ENCODE assay signal across 12 cellular contexts in genomic region chr19:15320118-15320517, GRCh38. TPM values are rescaled to one million over a fixed set of nuclear protein-coding genes. Genes with fewer than 3 reads are reported as not detected.
DNase-seq lines count a peak whose midpoint lies in the region; ATAC-seq, FAIRE-seq and TF ChIP-seq lines count a peak whose summit lies in the region.
"Had no signal": no experiment of that assay in that cellular context is flagged by ENCODE, and none has a peak within 500 bp of the region (broad histone marks: within the 10 kb centered on the region; RNA-seq: fewer than 3 reads in every experiment).

No MANE protein-coding gene starts in this region.

- H2AFZ ChIP-seq in astrocyte (ENCODE audit: low read depth, low read length), result no peak overlapping the region

- H3K4me1 Mint-ChIP-seq in activated naive CD8-positive, alpha-beta T cell (ENCODE audit: low read depth), result peaks cover 86% of the 10 kb centered on the region
- H3K4me1 Mint-ChIP-seq in activated naive CD8-positive, alpha-beta T cell treated with anti-CD3 and anti-CD28 coated beads for 36 hours, result peaks cover 86% of the 10 kb centered on the region
- H3K4me1 Mint-ChIP-seq in astrocyte (ENCODE audit: low read depth, unreplicated experiment), result peaks cover 64% of the 10 kb centered on the region

- H4K20me1 ChIP-seq in astrocyte (ENCODE audit: insufficient read depth, low read length), result peaks cover 95% of the 10 kb centered on the region

- no peak for DNase-seq in activated naive CD8-positive, alpha-beta T cell treated with anti-CD3 and anti-CD28 coated beads for 36 hours
- DNase-seq in astrocyte (ENCODE audit: low read depth) (peak; percentile 59), left lung (no peak), upper lobe of right lung (no peak), ovary (no peak), COLO668 (lab: John Stamatoyannopoulos, UW; ENCODE audit: unreplicated experiment) (no peak)
- DNase-seq: AML-193, cortex of kidney, NCI-H524 had no signal

- peaks cover 51% of the 10 kb centered on the region for H3K4me1 ChIP-seq in astrocyte (ENCODE audit: insufficient read depth, low read length)
- H3K4me1 ChIP-seq in left lung, result peaks cover 64 to 100% of the 10 kb centered on the region in 2 donors
- H3K4me1 ChIP-seq in upper lobe of right lung, result peaks cover 91% of the 10 kb centered on the region
- H3K4me1 ChIP-seq in ovary (ENCODE audit: insufficient read depth), result peaks cover 47% of the 10 kb centered on the region

- intact Hi-C loops in left lung (cut with DNase I), result no loop called here
- intact Hi-C loops in upper lobe of right lung (cut with DNase I), result loop anchor here (10.0 kb wide), 1 partner anchor 45 kb away; no protein-coding TSS in a partner anchor
- intact Hi-C loops in ovary (cut with DNase I), result loop anchor here in 1 of 4 donors (10.0 kb wide), 1 partner anchor 55 kb away; no protein-coding TSS in a partner anchor

- TF ChIP-seq CTCF in astrocyte (IDR thresholded peaks at IDR 0.05; ENCODE audit: insufficient read depth, low read depth, low read length) (no peak), left lung (IDR thresholded peaks at IDR 0.05) (no peak), upper lobe of right lung (IDR thresholded peaks at IDR 0.05) (no peak), ovary (IDR thresholded peaks at IDR 0.05) (no peak)

- ATAC-seq in left lung (peak; percentile 31), upper lobe of right lung (no peak), HG03565 (IDR thresholded peaks at IDR 0.05; ENCODE audit: unreplicated experiment) (no peak)

- H3K27ac ChIP-seq in astrocyte (ENCODE audit: low read depth, low read length), result peak overlapping the region; percentile 30
- peak overlapping the region in 1 of 2 donors; percentile 33 for H3K27ac ChIP-seq in left lung
- peak overlapping the region; percentile 36 for H3K27ac ChIP-seq in upper lobe of right lung
- no peak overlapping the region for H3K27ac ChIP-seq in ovary
- H3K27ac ChIP-seq: prostate gland had no signal

- TF ChIP-seq POLR2A in ovary (IDR thresholded peaks at IDR 0.05), result no peak

- peaks cover 98% of the 10 kb centered on the region for H3K79me2 ChIP-seq in astrocyte (ENCODE audit: insufficient read depth, low read length)

- H3K36me3 Mint-ChIP-seq in activated naive CD8-positive, alpha-beta T cell, result peaks cover 5% of the 10 kb centered on the region
- H3K36me3 Mint-ChIP-seq in activated naive CD8-positive, alpha-beta T cell treated with anti-CD3 and anti-CD28 coated beads for 36 hours, result peaks cover 24% of the 10 kb centered on the region
- no peaks in the 10 kb centered on the region for H3K36me3 Mint-ChIP-seq in astrocyte (ENCODE audit: low read depth, unreplicated experiment)

- H3K27me3 ChIP-seq in astrocyte (ENCODE audit: insufficient read depth, low read length) (no peaks in the 10 kb centered on the region), left lung (no peaks in the 10 kb centered on the region), upper lobe of right lung (no peaks in the 10 kb centered on the region), ovary (no peaks in the 10 kb centered on the region)

- H3K27me3 Mint-ChIP-seq in activated naive CD8-positive, alpha-beta T cell, result no peaks in the 10 kb centered on the region
- no peaks in the 10 kb centered on the region for H3K27me3 Mint-ChIP-seq in activated naive CD8-positive, alpha-beta T cell treated with anti-CD3 and anti-CD28 coated beads for 36 hours
- H3K27me3 Mint-ChIP-seq in astrocyte (ENCODE audit: low read depth, unreplicated experiment), result no peaks in the 10 kb centered on the region

- 7 to 9% (median 9%) methylated on average over 4 of the region's 4 CpGs for WGBS in ovary, 3 donors

- peak; percentile 13 for FAIRE-seq in astrocyte (lab: Jason Lieb, UNC)

- H3K4me2 ChIP-seq in astrocyte (ENCODE audit: low read length), result peak overlapping the region; percentile 30

- no peak overlapping the region for H3K4me3 ChIP-seq in astrocyte (ENCODE audit: insufficient read depth, low read depth, low read length)
- no peak overlapping the region for H3K4me3 ChIP-seq in left lung
- no peak overlapping the region for H3K4me3 ChIP-seq in upper lobe of right lung
- H3K4me3 ChIP-seq in ovary, result no peak overlapping the region
- H3K4me3 ChIP-seq: prostate gland had no signal

- H3K9me3 ChIP-seq in astrocyte (ENCODE audit: insufficient read depth, low read depth, low read length) (no peaks in the 10 kb centered on the region), left lung (no peaks in the 10 kb centered on the region), upper lobe of right lung (no peaks in the 10 kb centered on the region), ovary (no peaks in the 10 kb centered on the region)
- H3K9me3 ChIP-seq: prostate gland had no signal

- peak overlapping the region; percentile 40 for H3K4me3 Mint-ChIP-seq in activated naive CD8-positive, alpha-beta T cell
- no peak overlapping the region for H3K4me3 Mint-ChIP-seq in activated naive CD8-positive, alpha-beta T cell treated with anti-CD3 and anti-CD28 coated beads for 36 hours
- H3K4me3 Mint-ChIP-seq in astrocyte (ENCODE audit: unreplicated experiment), result no peak overlapping the region

- H3K27ac Mint-ChIP-seq in activated naive CD8-positive, alpha-beta T cell, result peak overlapping the region; percentile 75
- H3K27ac Mint-ChIP-seq in activated naive CD8-positive, alpha-beta T cell treated with anti-CD3 and anti-CD28 coated beads for 36 hours, result no peak overlapping the region
- no peak overlapping the region for H3K27ac Mint-ChIP-seq in astrocyte (ENCODE audit: unreplicated experiment)

- H3K36me3 ChIP-seq in astrocyte (ENCODE audit: insufficient read depth, low read length) (no peaks in the 10 kb centered on the region), left lung (no peaks in the 10 kb centered on the region), upper lobe of right lung (no peaks in the 10 kb centered on the region), ovary (no peaks in the 10 kb centered on the region)
- H3K36me3 ChIP-seq: prostate gland had no signal

- TF ChIP-seq EP300 in ovary (IDR thresholded peaks at IDR 0.05), result no peak

- H3K9me3 Mint-ChIP-seq in activated naive CD8-positive, alpha-beta T cell (ENCODE audit: low read depth), result no peaks in the 10 kb centered on the region
- H3K9me3 Mint-ChIP-seq in activated naive CD8-positive, alpha-beta T cell treated with anti-CD3 and anti-CD28 coated beads for 36 hours, result peaks cover 1% of the 10 kb centered on the region
- no peaks in the 10 kb centered on the region for H3K9me3 Mint-ChIP-seq in astrocyte (ENCODE audit: unreplicated experiment)

- peak overlapping the region; percentile 0 for H3K9ac ChIP-seq in astrocyte (ENCODE audit: low read length)

RNA-seq across cellular contexts. Expression of gene BRD4, which starts 12.2 kb away (rescaled TPM):
- 100 to 1,000 TPM; 110 to 113 TPM for total RNA-seq in activated naive CD8-positive, alpha-beta T cell treated with anti-CD3 and anti-CD28 coated beads for 36 hours
- total RNA-seq in astrocyte (116 and 128 TPM in 2 replicates), left lung (10 to 100 TPM; 79.1 to 89.6 TPM), upper lobe of right lung (101 TPM), ovary (100 to 1,000 TPM in 4 of 7 donors, 10 to 100 TPM in 3; 19.6 to 127 (median 100) TPM)
- 10 to 100 TPM; 30.1 to 31.0 TPM for polyA plus RNA-seq in ovary

RNA-seq across cellular contexts. Expression of gene AKAP8, which starts 59.5 kb away (rescaled TPM):
- 10 to 100 TPM; 59.4 to 61.2 TPM for total RNA-seq in activated naive CD8-positive, alpha-beta T cell treated with anti-CD3 and anti-CD28 coated beads for 36 hours
- total RNA-seq in astrocyte (35.6 and 40.1 TPM in 2 replicates), left lung (10 to 100 TPM; 19.5 to 36.8 TPM), upper lobe of right lung (31.0 TPM), ovary (10 to 100 TPM; 19.1 to 53.3 (median 46.4) TPM)
- polyA plus RNA-seq in ovary, result 10 to 100 TPM; 13.6 to 21.6 TPM

Comparison
In these comparisons a context has a peak if more than half of its experiments do, and no peak if none do; other contexts are left out.
1. H3K27ac ChIP-seq: peak in astrocyte (single experiment) and upper lobe of right lung (single experiment); none in ovary (0 of 2).